In genomic region chr16:48963306-48963705, GRCh38 we compare ENCODE assay signal across 12 cellular contexts.
DNase-seq lines count a peak whose midpoint lies in the region; ATAC-seq and TF ChIP-seq lines count a peak whose summit lies in the region.
"Had no signal": no experiment of that assay in that cellular context is flagged by ENCODE, and none has a peak within 500 bp of the region (broad histone marks: within the 10 kb centered on the region; RNA-seq: fewer than 3 reads in every experiment).

No MANE protein-coding gene starts in this region.

- H3K27ac ChIP-seq in AG04450 (ENCODE audit: low read depth, low read length) (peak overlapping the region; percentile 91), HCT116 (ENCODE audit: low read depth, low read length) (peak overlapping the region; percentile 82; the same call in 1 of the 2 replicates), upper lobe of left lung (no peak overlapping the region)
- H3K27ac ChIP-seq: testis had no signal

- BruUV-seq in HCT116 (replicated peaks; lab: Mats Ljungman, UMichigan): no TSS peak

- intact Hi-C loops in HCT116 (cut with micrococcal nuclease): no loop called here

- POLR2A ChIA-PET in AG04450 (lab: Yijun Ruan, JAX) (no interaction called here), HCT116 (lab: Charles Lee) (no interaction called here)

- TF ChIP-seq POLR2A in HCT116 (IDR thresholded peaks at IDR 0.05; ENCODE audit: borderline replicate concordance, extremely low read depth, insufficient read depth, insufficient read length) (no peak), upper lobe of left lung (IDR thresholded peaks at IDR 0.05) (no peak)

- H3K79me2 ChIP-seq in HCT116 (ENCODE audit: insufficient read depth, low read length): no peaks in the 10 kb centered on the region

- H3K9me3 ChIP-seq in AG04450 (ENCODE audit: control insufficient read depth, insufficient read depth, low read length) (peaks cover 31% of the 10 kb centered on the region), HCT116 (ENCODE audit: control insufficient read depth in 1 of 2, insufficient read depth in 1 of 2, low read depth in 1 of 2, low read length in 2 of 2) (no peaks in the 10 kb centered on the region), upper lobe of left lung (no peaks in the 10 kb centered on the region)
- H3K9me3 ChIP-seq: testis had no signal

- TF ChIP-seq CTCF in AG04450 (IDR thresholded peaks at IDR 0.05; ENCODE audit: low read depth, low read length) (no peak), HCT116 (IDR thresholded peaks at IDR 0.05 in 2 of 3, conservative IDR thresholded peaks at IDR 0.05 in 1 of 3; ENCODE audit: borderline replicate concordance in 1 of 3, insufficient read depth in 1 of 3, low read depth in 2 of 3, low read length in 2 of 3) (no peak), upper lobe of left lung (IDR thresholded peaks at IDR 0.05) (no peak)

- H3K4me1 ChIP-seq in HCT116 (ENCODE audit: control insufficient read depth in 1 of 2, insufficient read depth in 2 of 2, low read length in 2 of 2): peaks cover 47 to 81% of the 10 kb centered on the region in 2 experiments
- H3K4me1 ChIP-seq in upper lobe of left lung: no peaks in the 10 kb centered on the region
- H3K4me1 ChIP-seq: testis had no signal

- DNase-seq in AG04450 (ENCODE audit: low read depth, low spot score) (no peak), HCT116 (ENCODE audit: low read depth, low spot score) (peak; percentile 42), SW480 (ENCODE audit: low spot score) (peak; percentile 33), kidney glomerular epithelial cell (lab: John Stamatoyannopoulos, UW) (peak; percentile 11), iPS-NIHi11 (ENCODE audit: low spot score) (no peak), upper lobe of left lung (no peak), dermis blood vessel endothelial cell (no peak)
- DNase-seq: NCI-H345, OCI-M1, T-helper 17 cell, testis had no signal

- RAD21 ChIA-PET in HCT116 (lab: Charles Lee; ENCODE audit: low non-redundant PET in 1 of 2, low total read pairs in 2 of 2, uncharacterized antibody in 2 of 2, unreplicated experiment in 2 of 2): no interaction called here

- CTCF ChIA-PET in AG04450 (lab: Charles Lee) (no interaction called here), HCT116 (lab: Charles Lee) (no interaction called here)

- H2AFZ ChIP-seq in HCT116 (ENCODE audit: low read depth, low read length, poor library complexity, severe bottlenecking): no peak overlapping the region

- H3K36me3 ChIP-seq in HCT116 (ENCODE audit: control insufficient read depth in 1 of 2, insufficient read depth in 2 of 2, low read length in 2 of 2) (no peaks in the 10 kb centered on the region), upper lobe of left lung (no peaks in the 10 kb centered on the region)

- H4K20me1 ChIP-seq in HCT116 (ENCODE audit: insufficient read depth): no peaks in the 10 kb centered on the region

- TF ChIP-seq EP300 in upper lobe of left lung (IDR thresholded peaks at IDR 0.05): no peak

- WGBS in upper lobe of left lung, 2 donors: 50 to 62% methylated on average over 3 of the region's 3 CpGs

- peak overlapping the region; percentile 42 for H3K9ac ChIP-seq in HCT116 (ENCODE audit: low read length)

- peak overlapping the region; percentile 67 for H3K4me2 ChIP-seq in HCT116 (ENCODE audit: low read length)

- no peaks in the 10 kb centered on the region for H3K9me2 ChIP-seq in HCT116 (ENCODE audit: insufficient read depth)

- no peak for TF ChIP-seq RAD21 in HCT116 (IDR thresholded peaks at IDR 0.05; ENCODE audit: low read depth)

- H3K4me3 ChIP-seq in AG04450 (ENCODE audit: low read depth, low read length) (no peak overlapping the region), HCT116 (replicated peaks in 1 of 2; ENCODE audit: low read depth in 1 of 2, low read length in 2 of 2) (peak overlapping the region in 1 of 2 experiments; percentile 24; a peak in 2 of 4 replicates), upper lobe of left lung (no peak overlapping the region)
- H3K4me3 ChIP-seq: testis had no signal

- H3K27me3 ChIP-seq in AG04450 (ENCODE audit: control insufficient read depth, insufficient read depth, low read length) (no peaks in the 10 kb centered on the region), HCT116 (ENCODE audit: insufficient read depth, low read length) (no peaks in the 10 kb centered on the region), upper lobe of left lung (no peaks in the 10 kb centered on the region)
- H3K27me3 ChIP-seq: testis had no signal

- ATAC-seq in HCT116: peak; percentile 68
- ATAC-seq in HG03571 (IDR thresholded peaks at IDR 0.05; ENCODE audit: unreplicated experiment): no peak
- no peak for ATAC-seq in upper lobe of left lung (ENCODE audit: low FRiP score in 2 of 2)
- ATAC-seq: T-helper 17 cell had no signal

TF ChIP-seq in HCT116, 20 proteins besides CTCF, POLR2A, EP300 and RAD21:
- TF ChIP-seq ELF1 (IDR thresholded peaks at IDR 0.05; ENCODE audit: borderline replicate concordance, low read depth) (no peak), CBX3 (IDR thresholded peaks at IDR 0.05; ENCODE audit: low read depth) (peak; percentile 35; the same call in 1 of the 2 replicates), SIN3A (IDR thresholded peaks at IDR 0.05; ENCODE audit: low read depth) (no peak), ZNF274 (IDR thresholded peaks at IDR 0.05; ENCODE audit: low read depth, low read length) (no peak), SRF (IDR thresholded peaks at IDR 0.05; ENCODE audit: low read depth) (no peak), MAX (IDR thresholded peaks at IDR 0.05) (0 out of 2 replicates have a peak, but pooled peaks have one; percentile 35), FOSL1 (IDR thresholded peaks at IDR 0.05; ENCODE audit: low read depth) (peak; percentile 61), EGR1 (IDR thresholded peaks at IDR 0.05; ENCODE audit: low read depth) (no peak), YY1 (IDR thresholded peaks at IDR 0.05; ENCODE audit: extremely low read depth, insufficient replicate concordance, low read depth, low read length) (no peak), EZH2 (IDR thresholded peaks at IDR 0.05) (no peak), CEBPB (IDR thresholded peaks at IDR 0.05; ENCODE audit: low read depth) (no peak), POLR2AphosphoS5 (IDR thresholded peaks at IDR 0.05; ENCODE audit: low read depth, low read length) (no peak), ZFX (IDR thresholded peaks at IDR 0.05) (no peak), REST (IDR thresholded peaks at IDR 0.05; ENCODE audit: low read depth) (no peak), EZH2phosphoT487 (IDR thresholded peaks at IDR 0.05; ENCODE audit: borderline replicate concordance) (no peak), ATF3 (IDR thresholded peaks at IDR 0.05) (no peak), ZBTB33 (IDR thresholded peaks at IDR 0.05; ENCODE audit: extremely low read depth, insufficient replicate concordance, low read length) (no peak), JUND (IDR thresholded peaks at IDR 0.05) (peak; percentile 55), TCF7L2 (IDR thresholded peaks at IDR 0.05; ENCODE audit: borderline replicate concordance, extremely low read depth, insufficient read depth, insufficient read length) (peak; percentile 33), SP1 (IDR thresholded peaks at IDR 0.05; ENCODE audit: low read depth) (peak; percentile 63; the same call in 1 of the 2 replicates)
TF ChIP-seq in HCT116: peak in this region for 6.

Comparison
In these comparisons a context has a peak if more than half of its experiments do, and no peak if none do; other contexts are left out.
1. DNase-seq: peak in HCT116 (single experiment), SW480 (single experiment) and kidney glomerular epithelial cell (single experiment); none in AG04450 (single experiment), iPS-NIHi11 (single experiment), upper lobe of left lung (0 of 2) and dermis blood vessel endothelial cell (single experiment).
2. H3K27ac ChIP-seq: peak in AG04450 (single experiment) and HCT116 (single experiment); none in upper lobe of left lung (0 of 4).